20 cellular contexts compared by ENCODE assay signal in the genomic region with DNA sequence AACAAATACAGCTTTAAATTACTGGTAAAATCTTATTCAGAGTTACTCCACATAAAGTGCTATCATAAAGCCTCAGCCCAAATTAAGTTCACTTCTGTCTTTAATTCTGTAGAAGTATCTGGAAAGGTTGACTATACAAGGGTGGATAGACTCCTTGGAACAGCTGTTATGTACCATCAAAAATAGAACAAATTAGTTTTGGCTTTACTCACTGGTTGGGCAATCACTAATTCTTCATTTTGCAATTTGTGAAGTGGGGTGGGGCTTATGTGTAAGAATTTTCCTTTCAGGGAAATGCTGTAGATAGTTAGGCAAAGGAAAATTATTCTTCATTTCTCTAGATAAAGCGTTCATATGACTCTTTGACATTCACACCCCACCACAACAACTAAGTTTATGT. TPM values are rescaled to one million over a fixed set of nuclear protein-coding genes. Genes with fewer than 3 reads are reported as not detected.
DNase-seq lines count a peak whose midpoint lies in the region; ATAC-seq and TF ChIP-seq lines count a peak whose summit lies in the region.
"Had no signal": no experiment of that assay in that cellular context is flagged by ENCODE, and none has a peak within 500 bp of the region (broad histone marks: within the 10 kb centered on the region; RNA-seq: fewer than 3 reads in every experiment).

No MANE protein-coding gene starts in this region.

- H3K4me2 ChIP-seq in IMR-90 (ENCODE audit: low read depth, low read length), result no peak overlapping the region
- no peak overlapping the region for H3K4me2 ChIP-seq in mesenchymal stem cell (ENCODE audit: low read length, poor library complexity, severe bottlenecking)
- no peak overlapping the region for H3K4me2 ChIP-seq in H9 (ENCODE audit: insufficient read depth, insufficient read length, low read length)

- TF ChIP-seq CTCF in IMR-90 (conservative IDR thresholded peaks at IDR 0.05; ENCODE audit: low read depth, low read length) (no peak), fibroblast of mammary gland (conservative IDR thresholded peaks at IDR 0.05; ENCODE audit: control insufficient read depth, insufficient read depth, low read depth, low read length) (no peak), H9 (conservative IDR thresholded peaks at IDR 0.05) (no peak)

- TF ChIP-seq RAD21 in IMR-90 (IDR thresholded peaks at IDR 0.05; ENCODE audit: low read length), result no peak

- H3K27ac ChIP-seq in IMR-90 (ENCODE audit: insufficient read depth, low read length), result no peak overlapping the region
- no peak overlapping the region for H3K27ac ChIP-seq in mesenchymal stem cell (ENCODE audit: low read length, poor library complexity, severe bottlenecking)
- H3K27ac ChIP-seq in H9 (ENCODE audit: insufficient read length, low read depth, low read length), result no peak overlapping the region
- H3K27ac ChIP-seq: foreskin keratinocyte had no signal

- POLR2A ChIA-PET in IMR-90 (lab: Charles Lee; ENCODE audit: unreplicated experiment), result no interaction called here

- H4K20me1 ChIP-seq in IMR-90 (ENCODE audit: insufficient read depth, low read length) (no peaks in the 10 kb centered on the region), H9 (ENCODE audit: control insufficient read depth, insufficient read depth, insufficient read length) (no peaks in the 10 kb centered on the region)

- no peaks in the 10 kb centered on the region; the same call in none of the 2 replicates for H3K27me3 Mint-ChIP-seq in H9 (ENCODE audit: low read depth)
- H3K27me3 Mint-ChIP-seq: activated naive CD8-positive, alpha-beta T cell treated with anti-CD3 and anti-CD28 coated beads, Interleukin-2, amount 50 U/mL, for 24 hours; B cell had no signal

- no peak overlapping the region for H3K4me3 ChIP-seq in IMR-90 (ENCODE audit: insufficient read depth, low read depth, low read length)
- H3K4me3 ChIP-seq in fibroblast of mammary gland (ENCODE audit: control insufficient read depth, low read depth, low read length), result no peak overlapping the region
- H3K4me3 ChIP-seq in mesenchymal stem cell (ENCODE audit: insufficient read depth in 1 of 2, low read depth in 1 of 2, low read length in 2 of 2), result no peak overlapping the region

- H4K5ac ChIP-seq in IMR-90 (ENCODE audit: low read depth, low read length), result no peak overlapping the region
- no peak overlapping the region for H4K5ac ChIP-seq in H9 (ENCODE audit: insufficient read length, low read depth, low read length)

- no peak for TF ChIP-seq POLR2A in IMR-90 (IDR thresholded peaks at IDR 0.05; ENCODE audit: low read depth, low read length)

- H3K23ac ChIP-seq in IMR-90 (ENCODE audit: low read depth, low read length) (no peak overlapping the region), mesenchymal stem cell (ENCODE audit: low read length in 2 of 2) (no peak overlapping the region), H9 (ENCODE audit: insufficient read length, low read depth, low read length) (no peak overlapping the region)

- H2BK5ac ChIP-seq in IMR-90 (ENCODE audit: low read depth, low read length, poor library complexity, severe bottlenecking), result no peak overlapping the region
- no peak overlapping the region for H2BK5ac ChIP-seq in mesenchymal stem cell (ENCODE audit: low read depth, low read length, poor library complexity, severe bottlenecking)
- no peak overlapping the region for H2BK5ac ChIP-seq in H9 (ENCODE audit: insufficient read length, low read length)

- H3K36me3 Mint-ChIP-seq in H9 (ENCODE audit: insufficient read depth in 1 of 3, low read depth in 3 of 3), result peaks cover 0 to 9% (median 8%) of the 10 kb centered on the region in 3 experiments; a peak in 3 of 7 replicates

- H3K4me1 Mint-ChIP-seq in H9, result peaks cover 45 to 65% of the 10 kb centered on the region in 2 experiments

- H2AK9ac ChIP-seq in IMR-90 (replicated peaks; ENCODE audit: low read depth, low read length, poor library complexity), result no peak overlapping the region

- H3K9me1 ChIP-seq in IMR-90 (ENCODE audit: insufficient read depth, low read length), result no peaks in the 10 kb centered on the region

- H3K27me3 ChIP-seq in IMR-90 (ENCODE audit: control insufficient read depth, insufficient read depth, low read length) (no peaks in the 10 kb centered on the region; the same call in 1 of the 2 replicates), mesenchymal stem cell (ENCODE audit: control insufficient read depth in 1 of 2, insufficient read depth in 1 of 2, low read length in 2 of 2) (no peaks in the 10 kb centered on the region), H9 (ENCODE audit: insufficient read depth, low read length) (no peaks in the 10 kb centered on the region)
- H3K27me3 ChIP-seq: foreskin keratinocyte had no signal

- H2BK20ac ChIP-seq in IMR-90 (ENCODE audit: low read depth, low read length) (no peak overlapping the region), H9 (ENCODE audit: low read depth, low read length, poor library complexity, severe bottlenecking) (no peak overlapping the region)

- DNase-seq in AG20443 (ENCODE audit: low spot score), result peak; percentile 19
- DNase-seq in IMR-90, result peak; percentile 10
- DNase-seq in fibroblast of mammary gland (ENCODE audit: low read depth), result peak; percentile 64
- DNase-seq in mesenchymal stem cell, result no peak
- no peak for DNase-seq in RPMI8226
- DNase-seq in H9, result no peak
- DNase-seq: activated naive CD8-positive, alpha-beta T cell treated with anti-CD3 and anti-CD28 coated beads, Interleukin-2, amount 50 U/mL, for 24 hours; central memory CD4-positive, alpha-beta T cell; effector memory CD4-positive, alpha-beta T cell; foreskin keratinocyte; KBM-7; NCI-H1105 treated with DMSO at 0.1 percent for 48 hours; NCI-H526 treated with DMSO at 0.1 percent for 48 hours; occipital lobe; stimulated activated CD4-positive, alpha-beta T cell treated with anti-CD3 and anti-CD28 coated beads, Interleukin-4, amount 100 ng/mL, for 1 hour; T1000 had no signal

- H3K9ac ChIP-seq in IMR-90 (ENCODE audit: low read depth, low read length) (no peak overlapping the region), mesenchymal stem cell (ENCODE audit: low read length) (peak overlapping the region; percentile 13), H9 (ENCODE audit: extremely low read depth, insufficient read length, low read length) (no peak overlapping the region)

- no peak overlapping the region for H3K4ac ChIP-seq in IMR-90 (ENCODE audit: low read depth, low read length)
- no peak overlapping the region for H3K4ac ChIP-seq in mesenchymal stem cell (ENCODE audit: low read depth in 1 of 2, low read length in 2 of 2)
- no peak overlapping the region for H3K4ac ChIP-seq in H9 (ENCODE audit: low read depth, low read length)

- no peak overlapping the region for H2BK15ac ChIP-seq in IMR-90 (ENCODE audit: low read depth, low read length)
- H2BK15ac ChIP-seq in mesenchymal stem cell (ENCODE audit: low read depth, poor library complexity, severe bottlenecking), result no peak overlapping the region
- no peak overlapping the region for H2BK15ac ChIP-seq in H9 (ENCODE audit: low read depth, low read length)

- H2AFZ ChIP-seq in IMR-90 (replicated peaks; ENCODE audit: low read length, poor library complexity) (no peak overlapping the region), mesenchymal stem cell (ENCODE audit: low read depth, low read length) (no peak overlapping the region), H9 (ENCODE audit: low read length) (no peak overlapping the region)

- H3K36me3 ChIP-seq in IMR-90 (ENCODE audit: control insufficient read depth, insufficient read depth, low read length) (0 out of 2 replicates have a peak, but pooled peaks cover 1% of the 10 kb centered on the region), mesenchymal stem cell (ENCODE audit: control insufficient read depth in 1 of 2, insufficient read depth in 2 of 2, low read depth in 1 of 2, low read length in 2 of 2) (no peaks in the 10 kb centered on the region)

- H3K14ac ChIP-seq in IMR-90 (replicated peaks; ENCODE audit: low read depth, low read length) (no peak overlapping the region), mesenchymal stem cell (ENCODE audit: low read length in 2 of 2) (no peak overlapping the region), H9 (ENCODE audit: insufficient read depth, low read length) (no peak overlapping the region)

- H4K8ac ChIP-seq in IMR-90 (ENCODE audit: low read depth in 2 of 2, low read length in 2 of 2) (no peak overlapping the region), mesenchymal stem cell (ENCODE audit: low read length) (no peak overlapping the region), H9 (replicated peaks; ENCODE audit: insufficient read length, low read depth, low read length) (no peak overlapping the region)

- H3K4me1 ChIP-seq in IMR-90 (ENCODE audit: control insufficient read depth, insufficient read depth, low read length), result no peaks in the 10 kb centered on the region; the same call in 1 of the 2 replicates
- no peaks in the 10 kb centered on the region for H3K4me1 ChIP-seq in mesenchymal stem cell (ENCODE audit: control insufficient read depth, insufficient read depth, low read depth, low read length)
- H3K4me1 ChIP-seq in H9 (ENCODE audit: insufficient read depth, low read length), result peaks cover 2% of the 10 kb centered on the region; the same call in 1 of the 2 replicates
- H3K4me1 ChIP-seq: foreskin keratinocyte had no signal

- intact Hi-C loops in IMR-90 (cut with micrococcal nuclease), result no loop called here

- H3K27ac Mint-ChIP-seq in H9, result no peak overlapping the region
- H3K27ac Mint-ChIP-seq: activated naive CD8-positive, alpha-beta T cell treated with anti-CD3 and anti-CD28 coated beads, Interleukin-2, amount 50 U/mL, for 24 hours; B cell had no signal

- H2BK120ac ChIP-seq in IMR-90 (ENCODE audit: low read depth, low read length), result no peak overlapping the region
- H2BK120ac ChIP-seq in mesenchymal stem cell (ENCODE audit: low read depth, low read length), result no peak overlapping the region
- no peak overlapping the region for H2BK120ac ChIP-seq in H9 (ENCODE audit: low read depth, low read length, poor library complexity, severe bottlenecking)

- no peak overlapping the region for H3T11ph ChIP-seq in H9 (ENCODE audit: low read length)

- H3K9me3 Mint-ChIP-seq in H9, result no peaks in the 10 kb centered on the region
- H3K9me3 Mint-ChIP-seq: activated naive CD8-positive, alpha-beta T cell treated with anti-CD3 and anti-CD28 coated beads, Interleukin-2, amount 50 U/mL, for 24 hours had no signal

- H3K79me2 ChIP-seq in H9 (ENCODE audit: insufficient read depth, low read length), result no peaks in the 10 kb centered on the region

- dilution Hi-C loops in IMR-90 (cut with HindIII; ENCODE audit: low sequenced_read_pairs, unreplicated experiment), result no loop called here

- CTCF ChIA-PET in IMR-90 (lab: Yijun Ruan, JAX), result no interaction called here

- no peak overlapping the region for H3K18ac ChIP-seq in IMR-90 (ENCODE audit: low read depth, low read length)
- H3K18ac ChIP-seq in mesenchymal stem cell (ENCODE audit: low read depth in 1 of 2, low read length in 2 of 2), result no peak overlapping the region
- no peak overlapping the region for H3K18ac ChIP-seq in H9 (ENCODE audit: insufficient read length, low read depth, low read length)

- no peak overlapping the region for H3K56ac ChIP-seq in IMR-90 (ENCODE audit: extremely low read depth, insufficient read depth, low read length)
- H3K56ac ChIP-seq in H9 (ENCODE audit: insufficient read length, low read depth, low read length), result no peak overlapping the region

- H4K91ac ChIP-seq in IMR-90 (ENCODE audit: insufficient read depth, low read depth, low read length) (no peak overlapping the region), mesenchymal stem cell (ENCODE audit: low read length) (no peak overlapping the region), H9 (ENCODE audit: insufficient read length, low read depth, low read length) (no peak overlapping the region)

- H3K79me1 ChIP-seq in IMR-90 (ENCODE audit: low read depth in 1 of 2, low read length in 2 of 2) (peaks cover 2 to 10% of the 10 kb centered on the region in 2 experiments; a peak in 2 of 4 replicates), mesenchymal stem cell (replicated peaks; ENCODE audit: low read length, poor library complexity, severe bottlenecking) (peaks cover 5% of the 10 kb centered on the region), H9 (ENCODE audit: insufficient read depth, low read depth, low read length, poor library complexity, severe bottlenecking) (no peaks in the 10 kb centered on the region)

- H2AK5ac ChIP-seq in IMR-90 (ENCODE audit: low read depth, low read length), result no peak overlapping the region
- no peak overlapping the region for H2AK5ac ChIP-seq in mesenchymal stem cell (ENCODE audit: low read length, severe bottlenecking)
- no peak overlapping the region for H2AK5ac ChIP-seq in H9 (ENCODE audit: insufficient read length, low read length)

- ATAC-seq in IMR-90 (ENCODE audit: low read depth) (no peak), GM21723 (IDR thresholded peaks at IDR 0.05; ENCODE audit: unreplicated experiment) (no peak)
- ATAC-seq: activated naive CD8-positive, alpha-beta T cell treated with anti-CD3 and anti-CD28 coated beads, Interleukin-2, amount 50 U/mL, for 24 hours; foreskin keratinocyte; HCT116; SK-N-SH treated with all-trans-retinoic acid at 6 μM for 48 hours had no signal

- no peak overlapping the region for H3K4me3 Mint-ChIP-seq in H9
- H3K4me3 Mint-ChIP-seq: activated naive CD8-positive, alpha-beta T cell treated with anti-CD3 and anti-CD28 coated beads, Interleukin-2, amount 50 U/mL, for 24 hours; B cell had no signal

- H3K23me2 ChIP-seq in H9 (ENCODE audit: insufficient read length, low read depth, low read length, poor library complexity, severe bottlenecking), result no peaks in the 10 kb centered on the region

- H2BK12ac ChIP-seq in mesenchymal stem cell (ENCODE audit: low read length in 2 of 2), result no peak overlapping the region
- no peak overlapping the region for H2BK12ac ChIP-seq in H9 (ENCODE audit: insufficient read length, low read depth, low read length)

- no CpG with 5 or more reads among the region's 1 CpG for WGBS in IMR-90 (ENCODE audit: extremely low coverage in 2 of 2, insufficient read length in 1 of 2), 2 experiments
- no CpG with 5 or more reads among the region's 1 CpG for WGBS in mesenchymal stem cell
- WGBS in H9 (ENCODE audit: extremely low coverage, insufficient read length, low lambda C conversion rate), result no CpG with 5 or more reads among the region's 1 CpG

- in situ Hi-C loops in IMR-90 (cut with MboI; ENCODE audit: low sequenced_read_pairs), result no loop called here

- no TSS peak for BruUV-seq in IMR-90 (replicated peaks; lab: Mats Ljungman, UMichigan)

- H3K9me3 ChIP-seq in IMR-90 (ENCODE audit: control insufficient read depth, insufficient read depth, low read length), result no peaks in the 10 kb centered on the region
- H3K9me3 ChIP-seq in mesenchymal stem cell (ENCODE audit: control insufficient read depth, low read length), result no peaks in the 10 kb centered on the region
- H3K9me3 ChIP-seq in H9 (ENCODE audit: control insufficient read depth, low read depth, low read length), result no peaks in the 10 kb centered on the region

RNA-seq across cellular contexts. Expression of a gene that starts 7.8 kb away (rescaled TPM):
- total RNA-seq in IMR-90 (2012; rRNA removed), result 19.9 and 27.5 TPM in 2 replicates
- polyA plus RNA-seq in IMR-90 (2012; rRNA removed), result 3.4 and 3.6 TPM in 2 replicates
- 0.76 and 0.93 TPM in 2 replicates for polyA plus RNA-seq in IMR-90 (2012; cell fraction: cytosol; rRNA removed)
- 0.66 and 2.5 TPM in 2 replicates for polyA plus RNA-seq in IMR-90 (2012; cell fraction: nucleus; rRNA removed; ENCODE audit: low replicate concordance)
- 10.8 TPM for polyA plus RNA-seq in mesenchymal stem cell (2013, experiment 1 of 2)
- polyA plus RNA-seq in mesenchymal stem cell (2013, experiment 2 of 2), result 10.4 TPM
- 45.1 and 45.4 TPM in 2 replicates for total RNA-seq in H9 (2021)

Comparison
In these comparisons a context has a peak if more than half of its experiments do, and no peak if none do; other contexts are left out.
1. DNase-seq: peak in AG20443 (single experiment), IMR-90 (single experiment) and fibroblast of mammary gland (single experiment); none in mesenchymal stem cell (single experiment), RPMI8226 (single experiment) and H9 (single experiment).